In the genomic region with DNA sequence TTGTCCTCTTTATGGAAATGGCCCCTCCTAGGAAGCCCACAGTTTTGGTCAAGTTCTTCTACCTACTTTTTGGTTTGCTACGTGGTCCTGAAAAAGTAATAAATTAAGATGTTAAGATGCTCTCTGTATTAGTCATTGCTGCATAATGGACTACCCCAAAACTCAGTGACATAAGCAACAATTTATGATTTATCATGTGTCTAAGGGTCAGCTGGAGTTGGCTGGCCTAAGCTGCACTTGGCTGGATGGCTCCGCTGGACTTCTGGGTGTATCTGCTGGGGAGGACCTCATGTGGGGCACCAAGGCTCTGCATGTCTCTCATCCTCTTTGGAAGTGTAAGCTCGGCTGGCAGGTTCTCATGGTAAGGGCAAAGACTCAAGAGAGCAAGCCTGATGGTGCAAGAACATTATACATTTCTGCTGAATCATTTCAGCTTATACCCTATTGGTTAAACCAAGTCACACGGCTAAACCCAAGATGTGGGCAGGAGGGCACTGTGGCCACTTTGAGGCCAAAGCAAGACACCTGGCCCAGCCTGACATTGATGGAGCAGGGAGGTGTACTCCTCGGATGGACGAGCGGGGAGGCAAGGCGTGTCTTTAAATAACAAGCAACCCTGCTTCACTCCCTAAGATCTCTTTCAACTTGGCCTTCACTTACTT, we compare ENCODE assay signal across 1 cellular context.
TF ChIP-seq lines count a peak whose summit lies in the region.

No MANE protein-coding gene starts in this region.

TF ChIP-seq in K562, 482 proteins besides CTCF, POLR2A, EP300 and RAD21:
- no peak for TF ChIP-seq ZNF174 (CRISPR knock-in tag; IDR thresholded peaks at IDR 0.05)
- no peak for TF ChIP-seq BCLAF1 (IDR thresholded peaks at IDR 0.05; ENCODE audit: borderline replicate concordance in 1 of 2, control insufficient read depth in 1 of 2, low read depth in 2 of 2, low read length in 1 of 2)
- no peak for TF ChIP-seq ZKSCAN8 (CRISPR knock-in tag; IDR thresholded peaks at IDR 0.05)
- no peak for TF ChIP-seq SMARCC2 (IDR thresholded peaks at IDR 0.05; ENCODE audit: low read depth)
- TF ChIP-seq E2F5 (CRISPR knock-in tag; IDR thresholded peaks at IDR 0.05) = 0 out of 2 replicates have a peak, but pooled peaks have one; percentile 39
- TF ChIP-seq NFE2L1 (tag; IDR thresholded peaks at IDR 0.05; ENCODE audit: borderline replicate concordance, low read depth) = peak; percentile 6; the same call in 1 of the 2 replicates
- no peak for TF ChIP-seq ZNF76 (CRISPR knock-in tag; IDR thresholded peaks at IDR 0.05; ENCODE audit: borderline replicate concordance)
- no peak for TF ChIP-seq MED1 (CRISPR knock-in tag; IDR thresholded peaks at IDR 0.05; ENCODE audit: borderline replicate concordance)
- peak; percentile 67 for TF ChIP-seq PKNOX1 (IDR thresholded peaks at IDR 0.05)
- TF ChIP-seq ZNF316 (IDR thresholded peaks at IDR 0.05) = peak; percentile 53
- TF ChIP-seq KAT8 (IDR thresholded peaks at IDR 0.05; ENCODE audit: low read depth) = no peak
- TF ChIP-seq TRIM24 (IDR thresholded peaks at IDR 0.05) = peak in 1 of 2 experiments; percentile 35; a peak in 1 of 4 replicates
- TF ChIP-seq ZNF146 (CRISPR knock-in tag; IDR thresholded peaks at IDR 0.05; ENCODE audit: unreplicated experiment) = no peak
- no peak for TF ChIP-seq SMARCA4 (IDR thresholded peaks at IDR 0.05)
- TF ChIP-seq, protein P1, sequence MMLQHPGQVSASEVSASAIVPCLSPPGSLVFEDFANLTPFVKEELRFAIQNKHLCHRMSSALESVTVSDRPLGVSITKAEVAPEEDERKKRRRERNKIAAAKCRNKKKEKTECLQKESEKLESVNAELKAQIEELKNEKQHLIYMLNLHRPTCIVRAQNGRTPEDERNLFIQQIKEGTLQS (IDR thresholded peaks at IDR 0.05) = 0 out of 2 replicates have a peak, but pooled peaks have one; percentile 14
- TF ChIP-seq, protein P1 (CRISPR knock-in tag; conservative IDR thresholded peaks at IDR 0.05) = no peak
- no peak for TF ChIP-seq PBX2 (CRISPR knock-in tag; IDR thresholded peaks at IDR 0.05; ENCODE audit: low read depth)
- peak; percentile 80 for TF ChIP-seq PBX2 (tag; conservative IDR thresholded peaks at IDR 0.05; ENCODE audit: low read depth)
- TF ChIP-seq C11orf30 (IDR thresholded peaks at IDR 0.05; ENCODE audit: low read depth) = peak; percentile 47; the same call in 1 of the 2 replicates
- no peak for TF ChIP-seq CBX8 (IDR thresholded peaks at IDR 0.05; ENCODE audit: borderline replicate concordance, extremely low read depth, low read depth, low read length, poor library complexity, severe bottlenecking)
- peak; percentile 48 for TF ChIP-seq NFE2 (IDR thresholded peaks at IDR 0.05; ENCODE audit: low read depth)
- TF ChIP-seq ZNF583 (CRISPR knock-in tag; IDR thresholded peaks at IDR 0.05) = no peak
- peak; percentile 66; the same call in 1 of the 2 replicates for TF ChIP-seq KLF16 (IDR thresholded peaks at IDR 0.05)
- TF ChIP-seq, protein P2, sequence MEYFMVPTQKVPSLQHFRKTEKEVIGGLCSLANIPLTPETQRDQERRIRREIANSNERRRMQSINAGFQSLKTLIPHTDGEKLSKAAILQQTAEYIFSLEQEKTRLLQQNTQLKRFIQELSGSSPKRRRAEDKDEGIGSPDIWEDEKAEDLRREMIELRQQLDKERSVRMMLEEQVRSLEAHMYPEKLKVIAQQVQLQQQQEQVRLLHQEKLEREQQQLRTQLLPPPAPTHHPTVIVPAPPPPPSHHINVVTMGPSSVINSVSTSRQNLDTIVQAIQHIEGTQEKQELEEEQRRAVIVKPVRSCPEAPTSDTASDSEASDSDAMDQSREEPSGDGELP (CRISPR knock-in tag; IDR thresholded peaks at IDR 0.05; ENCODE audit: borderline replicate concordance) = peak; percentile 47; the same call in 1 of the 2 replicates
- peak; percentile 85 for TF ChIP-seq MEIS2 (IDR thresholded peaks at IDR 0.05; ENCODE audit: partially characterized antibody)
- peak; percentile 74 for TF ChIP-seq MAFG (tag; conservative IDR thresholded peaks at IDR 0.05)
- no peak for TF ChIP-seq NR4A1 (CRISPR knock-in tag; IDR thresholded peaks at IDR 0.05)
- TF ChIP-seq NR4A1 (tag; IDR thresholded peaks at IDR 0.05) = no peak
- TF ChIP-seq FOXA3 (CRISPR knock-in tag; conservative IDR thresholded peaks at IDR 0.05 in 1 of 2, IDR thresholded peaks at IDR 0.05 in 1 of 2) = no peak
- TF ChIP-seq ZNF143 (CRISPR knock-in tag; IDR thresholded peaks at IDR 0.05) = no peak
- no peak for TF ChIP-seq HLTF (IDR thresholded peaks at IDR 0.05)
- TF ChIP-seq GABPB1 (CRISPR knock-in tag; IDR thresholded peaks at IDR 0.05) = no peak
- TF ChIP-seq POLR2B (IDR thresholded peaks at IDR 0.05; ENCODE audit: low read depth, partially characterized antibody) = no peak
- TF ChIP-seq ELK3 (CRISPR knock-in tag; IDR thresholded peaks at IDR 0.05) = no peak
- TF ChIP-seq ZNF79 (CRISPR knock-in tag; IDR thresholded peaks at IDR 0.05; ENCODE audit: low read depth) = no peak
- no peak for TF ChIP-seq KLF10 (CRISPR knock-in tag; IDR thresholded peaks at IDR 0.05)
- TF ChIP-seq, protein P3, sequence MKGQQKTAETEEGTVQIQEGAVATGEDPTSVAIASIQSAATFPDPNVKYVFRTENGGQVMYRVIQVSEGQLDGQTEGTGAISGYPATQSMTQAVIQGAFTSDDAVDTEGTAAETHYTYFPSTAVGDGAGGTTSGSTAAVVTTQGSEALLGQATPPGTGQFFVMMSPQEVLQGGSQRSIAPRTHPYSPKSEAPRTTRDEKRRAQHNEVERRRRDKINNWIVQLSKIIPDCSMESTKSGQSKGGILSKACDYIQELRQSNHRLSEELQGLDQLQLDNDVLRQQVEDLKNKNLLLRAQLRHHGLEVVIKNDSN (CRISPR knock-in tag; IDR thresholded peaks at IDR 0.05) = peak; percentile 48; the same call in 1 of the 2 replicates
